ENCODE assay signal across 1 cellular context in the genomic region with DNA sequence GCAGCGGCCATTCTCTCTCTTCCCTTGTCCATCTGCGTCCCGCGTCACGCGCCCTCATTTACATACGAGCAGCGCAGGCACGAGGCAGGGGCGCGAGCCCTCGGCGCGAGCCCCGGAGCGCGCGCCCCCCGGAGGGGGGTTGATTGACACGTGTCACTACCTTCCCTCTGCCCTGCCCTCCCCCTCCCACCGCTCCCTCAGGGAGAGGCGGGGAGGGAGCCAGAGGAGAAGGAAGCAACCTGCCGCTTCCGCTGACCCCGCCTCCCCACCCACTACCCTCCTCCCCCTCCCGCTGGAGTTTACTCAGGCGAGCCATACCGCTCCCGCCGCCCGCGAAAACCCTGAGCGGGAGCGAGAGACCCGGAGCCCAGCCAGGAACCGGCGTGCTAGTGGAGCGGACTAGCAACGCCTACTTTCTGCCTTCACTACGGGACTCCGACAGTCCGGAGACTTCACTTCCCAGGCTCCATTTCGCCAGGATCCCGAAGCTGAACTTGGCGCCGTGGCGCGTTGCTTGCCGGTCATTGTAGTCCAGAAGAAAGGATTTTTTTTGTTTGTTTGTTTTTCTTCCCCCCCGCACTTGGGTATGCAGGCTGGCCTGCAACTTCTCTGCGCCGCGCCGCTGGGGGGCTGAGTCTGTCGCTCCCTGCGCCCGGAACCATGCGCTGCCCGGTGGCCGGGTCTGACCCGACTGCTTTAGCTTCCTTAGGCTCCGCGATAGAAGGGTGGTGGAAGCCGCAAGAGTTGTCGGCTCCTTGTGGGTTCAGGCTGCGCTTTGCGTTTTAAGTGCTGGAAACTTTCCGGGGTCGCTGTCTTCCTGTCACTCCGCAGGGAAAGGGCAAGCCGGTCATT.
TF ChIP-seq lines count a peak whose summit lies in the region.

LCORL (minus strand) TSS at position 36 of the 852 bp plus-strand sequence; CDS start at position 32, 4 bp downstream.

TF ChIP-seq in K562, 482 proteins besides CTCF, POLR2A, EP300 and RAD21 (continued from another document and continues in another):
- TF ChIP-seq, protein P1, sequence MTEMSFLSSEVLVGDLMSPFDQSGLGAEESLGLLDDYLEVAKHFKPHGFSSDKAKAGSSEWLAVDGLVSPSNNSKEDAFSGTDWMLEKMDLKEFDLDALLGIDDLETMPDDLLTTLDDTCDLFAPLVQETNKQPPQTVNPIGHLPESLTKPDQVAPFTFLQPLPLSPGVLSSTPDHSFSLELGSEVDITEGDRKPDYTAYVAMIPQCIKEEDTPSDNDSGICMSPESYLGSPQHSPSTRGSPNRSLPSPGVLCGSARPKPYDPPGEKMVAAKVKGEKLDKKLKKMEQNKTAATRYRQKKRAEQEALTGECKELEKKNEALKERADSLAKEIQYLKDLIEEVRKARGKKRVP (CRISPR knock-in tag; IDR thresholded peaks at IDR 0.05) = no peak
- TF ChIP-seq HNRNPLL (IDR thresholded peaks at IDR 0.05; ENCODE audit: low read depth, low read length, poor library complexity, severe bottlenecking) (peak; percentile 44), RHOXF2B (CRISPR knock-in tag; conservative IDR thresholded peaks at IDR 0.05) (no peak), HCFC1 (IDR thresholded peaks at IDR 0.05; ENCODE audit: low read depth, low read length) (peak; percentile 99), SMARCC2 (IDR thresholded peaks at IDR 0.05; ENCODE audit: low read depth) (peak; percentile 63; the same call in 1 of the 2 replicates), ZNF232 (CRISPR knock-in tag; IDR thresholded peaks at IDR 0.05) (no peak), RBM34 (IDR thresholded peaks at IDR 0.05; ENCODE audit: borderline replicate concordance, insufficient read depth, low read length) (no peak), SRSF9 (IDR thresholded peaks at IDR 0.05; ENCODE audit: borderline replicate concordance, low read depth, low read length) (no peak), ZNF584 (CRISPR knock-in tag; IDR thresholded peaks at IDR 0.05; ENCODE audit: low read depth) (peak; percentile 62; the same call in 1 of the 2 replicates), KDM5B (IDR thresholded peaks at IDR 0.05; ENCODE audit: insufficient replicate concordance, low read depth, low read length) (peak; percentile 64), PRMT5 (CRISPR knock-in tag; IDR thresholded peaks at IDR 0.05) (no peak), SRSF1 (IDR thresholded peaks at IDR 0.05; ENCODE audit: low read depth, low read length) (no peak), ZC3H4 (CRISPR knock-in tag; IDR thresholded peaks at IDR 0.05; ENCODE audit: borderline replicate concordance) (no peak), IFI16 (CRISPR knock-in tag; IDR thresholded peaks at IDR 0.05) (no peak), ZFP1 (CRISPR knock-in tag; IDR thresholded peaks at IDR 0.05) (no peak), NFYB (IDR thresholded peaks at IDR 0.05; ENCODE audit: extremely low read depth, insufficient read length) (no peak), WHSC1 (IDR thresholded peaks at IDR 0.05; ENCODE audit: low read length) (no peak), POLR2AphosphoS5 (IDR thresholded peaks at IDR 0.05; ENCODE audit: control insufficient read depth, insufficient read depth, low read depth, low read length) (peak; percentile 62), TFAM (CRISPR knock-in tag; conservative IDR thresholded peaks at IDR 0.05) (no peak), ESRRA (IDR thresholded peaks at IDR 0.05; ENCODE audit: borderline replicate concordance, low read depth) (peak; percentile 63; the same call in 1 of the 2 replicates), POLR2G (IDR thresholded peaks at IDR 0.05; ENCODE audit: low read depth, low read length) (peak; percentile 81), SMAD1 (IDR thresholded peaks at IDR 0.05; ENCODE audit: low read depth, low read length, partially characterized antibody) (no peak), ZFPM2 (CRISPR knock-in tag; IDR thresholded peaks at IDR 0.05) (no peak), FOXA3 (CRISPR knock-in tag; conservative IDR thresholded peaks at IDR 0.05 in 1 of 2, IDR thresholded peaks at IDR 0.05 in 1 of 2) (peak; percentile 75 to 83), REST (CRISPR knock-in tag; IDR thresholded peaks at IDR 0.05; ENCODE audit: low read depth) (no peak)
- TF ChIP-seq, protein P2, sequence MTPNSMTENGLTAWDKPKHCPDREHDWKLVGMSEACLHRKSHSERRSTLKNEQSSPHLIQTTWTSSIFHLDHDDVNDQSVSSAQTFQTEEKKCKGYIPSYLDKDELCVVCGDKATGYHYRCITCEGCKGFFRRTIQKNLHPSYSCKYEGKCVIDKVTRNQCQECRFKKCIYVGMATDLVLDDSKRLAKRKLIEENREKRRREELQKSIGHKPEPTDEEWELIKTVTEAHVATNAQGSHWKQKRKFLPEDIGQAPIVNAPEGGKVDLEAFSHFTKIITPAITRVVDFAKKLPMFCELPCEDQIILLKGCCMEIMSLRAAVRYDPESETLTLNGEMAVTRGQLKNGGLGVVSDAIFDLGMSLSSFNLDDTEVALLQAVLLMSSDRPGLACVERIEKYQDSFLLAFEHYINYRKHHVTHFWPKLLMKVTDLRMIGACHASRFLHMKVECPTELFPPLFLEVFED (CRISPR knock-in tag; conservative IDR thresholded peaks at IDR 0.05) = no peak
- TF ChIP-seq, protein P3, sequence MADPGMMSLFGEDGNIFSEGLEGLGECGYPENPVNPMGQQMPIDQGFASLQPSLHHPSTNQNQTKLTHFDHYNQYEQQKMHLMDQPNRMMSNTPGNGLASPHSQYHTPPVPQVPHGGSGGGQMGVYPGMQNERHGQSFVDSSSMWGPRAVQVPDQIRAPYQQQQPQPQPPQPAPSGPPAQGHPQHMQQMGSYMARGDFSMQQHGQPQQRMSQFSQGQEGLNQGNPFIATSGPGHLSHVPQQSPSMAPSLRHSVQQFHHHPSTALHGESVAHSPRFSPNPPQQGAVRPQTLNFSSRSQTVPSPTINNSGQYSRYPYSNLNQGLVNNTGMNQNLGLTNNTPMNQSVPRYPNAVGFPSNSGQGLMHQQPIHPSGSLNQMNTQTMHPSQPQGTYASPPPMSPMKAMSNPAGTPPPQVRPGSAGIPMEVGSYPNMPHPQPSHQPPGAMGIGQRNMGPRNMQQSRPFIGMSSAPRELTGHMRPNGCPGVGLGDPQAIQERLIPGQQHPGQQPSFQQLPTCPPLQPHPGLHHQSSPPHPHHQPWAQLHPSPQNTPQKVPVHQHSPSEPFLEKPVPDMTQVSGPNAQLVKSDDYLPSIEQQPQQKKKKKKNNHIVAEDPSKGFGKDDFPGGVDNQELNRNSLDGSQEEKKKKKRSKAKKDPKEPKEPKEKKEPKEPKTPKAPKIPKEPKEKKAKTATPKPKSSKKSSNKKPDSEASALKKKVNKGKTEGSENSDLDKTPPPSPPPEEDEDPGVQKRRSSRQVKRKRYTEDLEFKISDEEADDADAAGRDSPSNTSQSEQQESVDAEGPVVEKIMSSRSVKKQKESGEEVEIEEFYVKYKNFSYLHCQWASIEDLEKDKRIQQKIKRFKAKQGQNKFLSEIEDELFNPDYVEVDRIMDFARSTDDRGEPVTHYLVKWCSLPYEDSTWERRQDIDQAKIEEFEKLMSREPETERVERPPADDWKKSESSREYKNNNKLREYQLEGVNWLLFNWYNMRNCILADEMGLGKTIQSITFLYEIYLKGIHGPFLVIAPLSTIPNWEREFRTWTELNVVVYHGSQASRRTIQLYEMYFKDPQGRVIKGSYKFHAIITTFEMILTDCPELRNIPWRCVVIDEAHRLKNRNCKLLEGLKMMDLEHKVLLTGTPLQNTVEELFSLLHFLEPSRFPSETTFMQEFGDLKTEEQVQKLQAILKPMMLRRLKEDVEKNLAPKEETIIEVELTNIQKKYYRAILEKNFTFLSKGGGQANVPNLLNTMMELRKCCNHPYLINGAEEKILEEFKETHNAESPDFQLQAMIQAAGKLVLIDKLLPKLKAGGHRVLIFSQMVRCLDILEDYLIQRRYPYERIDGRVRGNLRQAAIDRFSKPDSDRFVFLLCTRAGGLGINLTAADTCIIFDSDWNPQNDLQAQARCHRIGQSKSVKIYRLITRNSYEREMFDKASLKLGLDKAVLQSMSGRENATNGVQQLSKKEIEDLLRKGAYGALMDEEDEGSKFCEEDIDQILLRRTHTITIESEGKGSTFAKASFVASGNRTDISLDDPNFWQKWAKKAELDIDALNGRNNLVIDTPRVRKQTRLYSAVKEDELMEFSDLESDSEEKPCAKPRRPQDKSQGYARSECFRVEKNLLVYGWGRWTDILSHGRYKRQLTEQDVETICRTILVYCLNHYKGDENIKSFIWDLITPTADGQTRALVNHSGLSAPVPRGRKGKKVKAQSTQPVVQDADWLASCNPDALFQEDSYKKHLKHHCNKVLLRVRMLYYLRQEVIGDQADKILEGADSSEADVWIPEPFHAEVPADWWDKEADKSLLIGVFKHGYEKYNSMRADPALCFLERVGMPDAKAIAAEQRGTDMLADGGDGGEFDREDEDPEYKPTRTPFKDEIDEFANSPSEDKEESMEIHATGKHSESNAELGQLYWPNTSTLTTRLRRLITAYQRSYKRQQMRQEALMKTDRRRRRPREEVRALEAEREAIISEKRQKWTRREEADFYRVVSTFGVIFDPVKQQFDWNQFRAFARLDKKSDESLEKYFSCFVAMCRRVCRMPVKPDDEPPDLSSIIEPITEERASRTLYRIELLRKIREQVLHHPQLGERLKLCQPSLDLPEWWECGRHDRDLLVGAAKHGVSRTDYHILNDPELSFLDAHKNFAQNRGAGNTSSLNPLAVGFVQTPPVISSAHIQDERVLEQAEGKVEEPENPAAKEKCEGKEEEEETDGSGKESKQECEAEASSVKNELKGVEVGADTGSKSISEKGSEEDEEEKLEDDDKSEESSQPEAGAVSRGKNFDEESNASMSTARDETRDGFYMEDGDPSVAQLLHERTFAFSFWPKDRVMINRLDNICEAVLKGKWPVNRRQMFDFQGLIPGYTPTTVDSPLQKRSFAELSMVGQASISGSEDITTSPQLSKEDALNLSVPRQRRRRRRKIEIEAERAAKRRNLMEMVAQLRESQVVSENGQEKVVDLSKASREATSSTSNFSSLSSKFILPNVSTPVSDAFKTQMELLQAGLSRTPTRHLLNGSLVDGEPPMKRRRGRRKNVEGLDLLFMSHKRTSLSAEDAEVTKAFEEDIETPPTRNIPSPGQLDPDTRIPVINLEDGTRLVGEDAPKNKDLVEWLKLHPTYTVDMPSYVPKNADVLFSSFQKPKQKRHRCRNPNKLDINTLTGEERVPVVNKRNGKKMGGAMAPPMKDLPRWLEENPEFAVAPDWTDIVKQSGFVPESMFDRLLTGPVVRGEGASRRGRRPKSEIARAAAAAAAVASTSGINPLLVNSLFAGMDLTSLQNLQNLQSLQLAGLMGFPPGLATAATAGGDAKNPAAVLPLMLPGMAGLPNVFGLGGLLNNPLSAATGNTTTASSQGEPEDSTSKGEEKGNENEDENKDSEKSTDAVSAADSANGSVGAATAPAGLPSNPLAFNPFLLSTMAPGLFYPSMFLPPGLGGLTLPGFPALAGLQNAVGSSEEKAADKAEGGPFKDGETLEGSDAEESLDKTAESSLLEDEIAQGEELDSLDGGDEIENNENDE (IDR thresholded peaks at IDR 0.05; ENCODE audit: low read depth, low read length) = no peak
- TF ChIP-seq, protein P4, sequence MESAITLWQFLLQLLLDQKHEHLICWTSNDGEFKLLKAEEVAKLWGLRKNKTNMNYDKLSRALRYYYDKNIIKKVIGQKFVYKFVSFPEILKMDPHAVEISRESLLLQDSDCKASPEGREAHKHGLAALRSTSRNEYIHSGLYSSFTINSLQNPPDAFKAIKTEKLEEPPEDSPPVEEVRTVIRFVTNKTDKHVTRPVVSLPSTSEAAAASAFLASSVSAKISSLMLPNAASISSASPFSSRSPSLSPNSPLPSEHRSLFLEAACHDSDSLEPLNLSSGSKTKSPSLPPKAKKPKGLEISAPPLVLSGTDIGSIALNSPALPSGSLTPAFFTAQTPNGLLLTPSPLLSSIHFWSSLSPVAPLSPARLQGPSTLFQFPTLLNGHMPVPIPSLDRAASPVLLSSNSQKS (CRISPR knock-in tag; IDR thresholded peaks at IDR 0.05) = no peak
- TF ChIP-seq, protein P5, sequence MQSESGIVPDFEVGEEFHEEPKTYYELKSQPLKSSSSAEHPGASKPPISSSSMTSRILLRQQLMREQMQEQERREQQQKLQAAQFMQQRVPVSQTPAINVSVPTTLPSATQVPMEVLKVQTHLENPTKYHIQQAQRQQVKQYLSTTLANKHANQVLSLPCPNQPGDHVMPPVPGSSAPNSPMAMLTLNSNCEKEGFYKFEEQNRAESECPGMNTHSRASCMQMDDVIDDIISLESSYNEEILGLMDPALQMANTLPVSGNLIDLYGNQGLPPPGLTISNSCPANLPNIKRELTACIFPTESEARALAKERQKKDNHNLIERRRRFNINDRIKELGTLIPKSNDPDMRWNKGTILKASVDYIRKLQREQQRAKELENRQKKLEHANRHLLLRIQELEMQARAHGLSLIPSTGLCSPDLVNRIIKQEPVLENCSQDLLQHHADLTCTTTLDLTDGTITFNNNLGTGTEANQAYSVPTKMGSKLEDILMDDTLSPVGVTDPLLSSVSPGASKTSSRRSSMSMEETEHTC (IDR thresholded peaks at IDR 0.05) = peak; percentile 66; the same call in 1 of the 2 replicates
